16 cellular contexts compared by ENCODE assay signal in genomic region chr16:84087461-84088151, GRCh38. TPM values are rescaled to one million over a fixed set of nuclear protein-coding genes. Genes with fewer than 3 reads are reported as not detected.
DNase-seq lines count a peak whose midpoint lies in the region; ATAC-seq, FAIRE-seq and TF ChIP-seq lines count a peak whose summit lies in the region.
"Had no signal": no experiment of that assay in that cellular context is flagged by ENCODE, and none has a peak within 500 bp of the region (broad histone marks: within the 10 kb centered on the region; RNA-seq: fewer than 3 reads in every experiment).

No MANE protein-coding gene starts in this region.

- no peaks in the 10 kb centered on the region for H3K79me2 ChIP-seq in OCI-LY3 (ENCODE audit: low read length)

- peaks cover 58 to 81% (median 72%) of the 10 kb centered on the region in 10 experiments for H3K4me1 ChIP-seq in BLaER1 treated with 17β-estradiol and CSF1 and Interleukin-3, amounts not matched to agents 10 nM and 100 nM
- H3K4me1 ChIP-seq in OCI-LY3 (ENCODE audit: low read length) = peaks cover 52% of the 10 kb centered on the region

- H3K36me3 ChIP-seq in BLaER1 treated with 17β-estradiol and CSF1 and Interleukin-3, amounts not matched to agents 10 nM and 100 nM = peaks cover 48 to 86% (median 74%) of the 10 kb centered on the region in 11 experiments
- H3K36me3 ChIP-seq in OCI-LY3 (replicated peaks; ENCODE audit: low read depth, low read length) (peaks cover 63% of the 10 kb centered on the region), bronchial epithelial cell (ENCODE audit: control insufficient read depth, insufficient read depth, low read length) (peaks cover 19% of the 10 kb centered on the region)

- TF ChIP-seq CTCF in OCI-LY3 (IDR thresholded peaks at IDR 0.05; ENCODE audit: low read depth, low read length) = no peak
- no peak for TF ChIP-seq CTCF in bronchial epithelial cell (IDR thresholded peaks at IDR 0.05; ENCODE audit: insufficient read depth, low read length, severe bottlenecking)

- TF ChIP-seq POLR2A in GM12891 (IDR thresholded peaks at IDR 0.05; ENCODE audit: low read depth, low read length) = no peak

- FAIRE-seq in GM12891 (lab: Jason Lieb, UNC) (peak; percentile 89), bronchial epithelial cell (lab: Jason Lieb, UNC) (peak; percentile 47)

- no peak for DNase-seq in GM12891 (ENCODE audit: insufficient read length, low spot score)
- DNase-seq in bronchial epithelial cell (ENCODE audit: low read depth) = no peak
- no peak for DNase-seq in ACHN
- no peak for DNase-seq in CD1c-positive myeloid dendritic cell (ENCODE audit: extremely low spot score)
- DNase-seq: immature natural killer cell; NCI-H1092; NCI-H510A; stimulated activated CD4-positive, alpha-beta T cell treated with anti-CD3 and anti-CD28 coated beads, Interleukin-2, amount 100 ng/mL, for 48 hours; stimulated activated naive CD4-positive, alpha-beta T cell treated with Interleukin-2 at 50 U/mL for 16 hours had no signal

- peak overlapping the region in 2 of 11 experiments; percentile 20 to 61; a peak in 2 of 22 replicates for H3K27ac ChIP-seq in BLaER1 treated with 17β-estradiol and CSF1 and Interleukin-3, amounts not matched to agents 10 nM and 100 nM
- H3K27ac ChIP-seq in OCI-LY3 (ENCODE audit: low read length) = no peak overlapping the region

- no peak overlapping the region for H3K4me3 ChIP-seq in BLaER1 treated with 17β-estradiol and CSF1 and Interleukin-3, amounts not matched to agents 10 nM and 100 nM
- H3K4me3 ChIP-seq in OCI-LY3 (ENCODE audit: low read length) (no peak overlapping the region), bronchial epithelial cell (ENCODE audit: low read depth, low read length) (no peak overlapping the region)

- H2AFZ ChIP-seq in OCI-LY3 (ENCODE audit: low read depth, low read length) = no peak overlapping the region

- in situ Hi-C loops in ACHN (cut with HindIII; ENCODE audit: low pct_ligation_motif_present, low pct_unique_long_range_greater_than_20kb, low sequenced_read_pairs) = no loop called here

- H3K9me3 ChIP-seq in BLaER1 treated with 17β-estradiol and CSF1 and Interleukin-3, amounts not matched to agents 10 nM and 100 nM (replicated peaks in 1 of 11) = no peaks in the 10 kb centered on the region
- H3K9me3 ChIP-seq in OCI-LY3 (ENCODE audit: insufficient read depth, low read length) = no peaks in the 10 kb centered on the region

- H3K27me3 ChIP-seq in BLaER1 treated with 17β-estradiol and CSF1 and Interleukin-3, amounts not matched to agents 10 nM and 100 nM = peaks cover 0 to 44% (median 0%) of the 10 kb centered on the region in 11 experiments; a peak in 6 of 22 replicates
- H3K27me3 ChIP-seq in OCI-LY3 (ENCODE audit: low read depth, low read length) (peaks cover 23% of the 10 kb centered on the region), bronchial epithelial cell (ENCODE audit: control insufficient read depth, insufficient read depth, low read length) (no peaks in the 10 kb centered on the region)

- H3K4me2 ChIP-seq in BLaER1 treated with 17β-estradiol and CSF1 and Interleukin-3, amounts not matched to agents 10 nM and 100 nM = peak overlapping the region; percentile 66 to 94 (median 87)
- peak overlapping the region; percentile 8; the same call in 1 of the 2 replicates for H3K4me2 ChIP-seq in OCI-LY3 (ENCODE audit: low read length)

- H4K20me1 ChIP-seq in BLaER1 treated with 17β-estradiol and CSF1 and Interleukin-3, amounts not matched to agents 10 nM and 100 nM = peaks cover 65 to 94% (median 85%) of the 10 kb centered on the region in 11 experiments
- peaks cover 73% of the 10 kb centered on the region for H4K20me1 ChIP-seq in OCI-LY3 (ENCODE audit: insufficient read depth, low read length)

- peak overlapping the region in 2 of 11 experiments; percentile 35 to 60; a peak in 2 of 22 replicates for H3K9ac ChIP-seq in BLaER1 treated with 17β-estradiol and CSF1 and Interleukin-3, amounts not matched to agents 10 nM and 100 nM
- H3K9ac ChIP-seq in OCI-LY3 (ENCODE audit: low read length) = no peak overlapping the region

- ATAC-seq in GM19463 (IDR thresholded peaks at IDR 0.05; ENCODE audit: unreplicated experiment) = no peak
- no peak for ATAC-seq in HG03469 (IDR thresholded peaks at IDR 0.05; ENCODE audit: unreplicated experiment)

TF ChIP-seq in GM12891, 5 proteins besides CTCF, POLR2A, EP300 and RAD21:
- TF ChIP-seq PAX5 (IDR thresholded peaks at IDR 0.05; ENCODE audit: insufficient read depth, low read length, severe bottlenecking) (no peak), SPI1 (IDR thresholded peaks at IDR 0.05; ENCODE audit: low read depth, low read length) (peak; percentile 36; the same call in 1 of the 2 replicates)

RNA-seq across cellular contexts. Expression of gene MBTPS1, which starts 29.1 kb away (rescaled TPM):
- polyA plus RNA-seq in GM12891 (2012; ENCODE audit: low read depth, missing spikeins) = 18.9 TPM
- total RNA-seq in bronchial epithelial cell = 63.4 and 67.3 TPM in 2 replicates

RNA-seq across cellular contexts. Expression of gene SLC38A8, which starts 45.0 kb away (rescaled TPM):
- not detected for polyA plus RNA-seq in GM12891 (2012; ENCODE audit: low read depth, missing spikeins)
- not detected in 2 replicates for total RNA-seq in bronchial epithelial cell
- total RNA-seq: dermis microvascular lymphatic vessel endothelial cell, mononuclear cell had no signal
- polyA plus RNA-seq: CD14-positive monocyte, immature natural killer cell had no signal

RNA-seq across cellular contexts. Expression of gene HSDL1, which starts 57.4 kb away (rescaled TPM):
- 3.9 TPM for polyA plus RNA-seq in GM12891 (2012; ENCODE audit: low read depth, missing spikeins)
- total RNA-seq in bronchial epithelial cell = 25.9 and 36.3 TPM in 2 replicates

RNA-seq across cellular contexts. Expression of gene DNAAF1, which starts 57.5 kb away (rescaled TPM):
- 0.14 TPM for polyA plus RNA-seq in GM12891 (2012; ENCODE audit: low read depth, missing spikeins)
- not detected in 2 replicates for total RNA-seq in bronchial epithelial cell
